ENCODE assay signal across 8 cellular contexts in the genomic region with DNA sequence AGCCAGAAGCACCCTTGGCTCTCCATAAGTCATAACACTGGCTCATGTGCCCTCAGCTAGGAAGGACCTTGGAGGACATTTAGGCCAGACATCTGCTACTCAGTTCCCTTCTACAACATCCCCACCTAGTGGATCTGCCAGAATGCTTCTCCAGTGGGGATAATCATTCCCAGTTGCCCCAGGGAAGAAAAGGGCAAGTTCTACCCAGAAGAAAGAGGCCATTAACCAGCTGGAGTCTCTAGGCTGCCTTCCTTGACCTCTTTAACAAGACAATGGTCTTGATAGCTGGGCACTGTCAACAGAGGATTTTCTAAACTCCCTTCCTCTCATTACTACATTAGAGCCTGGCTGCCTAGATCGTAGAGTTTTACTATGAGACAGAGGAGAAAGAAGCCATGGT. TPM values are rescaled to one million over a fixed set of nuclear protein-coding genes. Genes with fewer than 3 reads are reported as not detected.
DNase-seq lines count a peak whose midpoint lies in the region; ATAC-seq, FAIRE-seq and TF ChIP-seq lines count a peak whose summit lies in the region.

No MANE protein-coding gene starts in this region.

- H2BK15ac ChIP-seq in H1 (ENCODE audit: low read length) (no peak overlapping the region), mesendoderm (replicated peaks; ENCODE audit: low read depth) (no peak overlapping the region)

- 60% methylated on average over 1 of the region's 1 CpG; no CpG with 5 or more reads in 1 of the 2 experiments for WGBS in H1 (ENCODE audit: extremely low coverage in 1 of 2, insufficient coverage in 1 of 2, insufficient read length in 1 of 2, insufficient replicate concordance in 2 of 2, low coverage in 1 of 2, low lambda C conversion rate in 2 of 2, missing lambda C conversion rate in 1 of 2), 2 experiments
- no CpG with 5 or more reads among the region's 1 CpG for WGBS in mesendoderm (ENCODE audit: extremely low coverage, insufficient coverage, low lambda C conversion rate)

- H3K79me1 ChIP-seq in H1 (ENCODE audit: low read depth, low read length) (no peaks in the 10 kb centered on the region), mesendoderm (ENCODE audit: low read length) (no peaks in the 10 kb centered on the region)

- FAIRE-seq in H1 (lab: Jason Lieb, UNC), result peak; percentile 89

- H3K4me2 ChIP-seq in H1 (ENCODE audit: insufficient read depth in 1 of 2, low read depth in 2 of 2, low read length in 2 of 2), result peak overlapping the region; percentile 9 to 53; a peak in 3 of 4 replicates
- no peak overlapping the region for H3K4me2 ChIP-seq in mesendoderm (ENCODE audit: low read length)

- no peak overlapping the region for H2BK20ac ChIP-seq in H1 (ENCODE audit: low read length)

- H4K20me1 ChIP-seq in H1 (replicated peaks in 1 of 2; ENCODE audit: control insufficient read depth in 1 of 2, insufficient read depth in 2 of 2, low read length in 2 of 2), result no peaks in the 10 kb centered on the region

- H3K18ac ChIP-seq in H1 (ENCODE audit: extremely low read depth, low read length), result no peak overlapping the region
- H3K18ac ChIP-seq in mesendoderm (ENCODE audit: low read length), result no peak overlapping the region

- 0 out of 2 replicates have a peak overlapping the region, but pooled peaks have one; percentile 3 for H2AFZ ChIP-seq in H1 (ENCODE audit: low read length)

- no peaks in the 10 kb centered on the region for H3K79me2 ChIP-seq in H1 (ENCODE audit: control insufficient read depth in 1 of 2, insufficient read depth in 2 of 2, low read length in 2 of 2)
- no peaks in the 10 kb centered on the region for H3K79me2 ChIP-seq in mesendoderm (ENCODE audit: control insufficient read depth, insufficient read depth, low read length)

- H3K23me2 ChIP-seq in H1 (ENCODE audit: low read depth, low read length), result no peaks in the 10 kb centered on the region

- H3K56ac ChIP-seq in H1 (replicated peaks; ENCODE audit: insufficient read length, low read depth, low read length), result no peak overlapping the region
- no peak overlapping the region for H3K56ac ChIP-seq in mesendoderm (ENCODE audit: low read length)

- H3K36me3 ChIP-seq in H1 (ENCODE audit: control insufficient read depth in 2 of 4, insufficient read depth in 4 of 4, low read length in 3 of 4) (no peaks in the 10 kb centered on the region), mesendoderm (ENCODE audit: control insufficient read depth, insufficient read depth, low read length) (no peaks in the 10 kb centered on the region)

- no peak for TF ChIP-seq POLR2A in H1 (IDR thresholded peaks at IDR 0.05; ENCODE audit: control extremely low read depth in 1 of 2, low read depth in 2 of 2, low read length in 2 of 2)

- TF ChIP-seq RAD21 in H1 (IDR thresholded peaks at IDR 0.05 in 1 of 2, conservative IDR thresholded peaks at IDR 0.05 in 1 of 2; ENCODE audit: low read depth in 2 of 2, low read length in 2 of 2), result peak; percentile 94 to 97

- TF ChIP-seq EP300 in H1 (IDR thresholded peaks at IDR 0.05; ENCODE audit: borderline replicate concordance in 1 of 2, low read depth in 2 of 2, low read length in 2 of 2), result no peak

- no peak overlapping the region for H3K14ac ChIP-seq in H1 (ENCODE audit: insufficient read length)

- peaks cover 0 to 11% (median 2%) of the 10 kb centered on the region in 4 experiments; a peak in 6 of 7 replicates for H3K4me1 ChIP-seq in H1 (replicated peaks in 1 of 4; ENCODE audit: control insufficient read depth in 3 of 4, insufficient read depth in 4 of 4, low read length in 3 of 4)
- H3K4me1 ChIP-seq in mesendoderm (ENCODE audit: control insufficient read depth, low read depth, low read length), result no peaks in the 10 kb centered on the region

- POLR2A ChIA-PET in H1 (lab: Charles Lee; ENCODE audit: partially characterized antibody), result interaction anchor here (0.5 kb wide), 1 partner anchor 403 kb away, joined by 5 read pairs; no protein-coding TSS in a partner anchor

- in situ Hi-C loops in G401 (cut with HindIII; ENCODE audit: low sequenced_read_pairs), result no loop called here

- no peak overlapping the region for H4K91ac ChIP-seq in H1 (replicated peaks; ENCODE audit: insufficient read length, low read length)

- H2AK5ac ChIP-seq in H1 (ENCODE audit: low read depth, low read length) (no peak overlapping the region), mesendoderm (ENCODE audit: low read length) (no peak overlapping the region)

- no peaks in the 10 kb centered on the region; a peak in 1 of 4 replicates for H3K9me3 ChIP-seq in H1 (ENCODE audit: insufficient read depth in 2 of 2, low read depth in 1 of 2, low read length in 1 of 2)

- H3K27me3 ChIP-seq in H1 (replicated peaks in 1 of 4; ENCODE audit: control insufficient read depth in 3 of 4, extremely low read depth in 1 of 4, insufficient read depth in 3 of 4, low read length in 3 of 4) (no peaks in the 10 kb centered on the region), mesendoderm (ENCODE audit: insufficient read depth, low read length, poor library complexity) (no peaks in the 10 kb centered on the region)

- H2BK5ac ChIP-seq in H1 (ENCODE audit: low read depth, low read length) (no peak overlapping the region), mesendoderm (ENCODE audit: low read length) (no peak overlapping the region)

- H2BK12ac ChIP-seq in H1 (ENCODE audit: low read depth, low read length), result no peak overlapping the region

- DNase-seq in G401 (ENCODE audit: low spot score) (peak; percentile 9), NCI-H146 treated with DMSO at 0.1 percent for 48 hours (lab: John Stamatoyannopoulos, UW; ENCODE audit: unreplicated experiment) (peak; percentile 3), H1 (ENCODE audit: low read depth in 1 of 2, low spot score in 2 of 2) (peak; percentile 65 to 67), mesendoderm (peak; percentile 92), NCI-H446 treated with DMSO at 0.1 percent for 48 hours (lab: John Stamatoyannopoulos, UW) (no peak)
- DNase-seq in activated CD4-positive, CD25-positive, alpha-beta regulatory T cell (lab: John Stamatoyannopoulos, UW), result no peak

- H4K8ac ChIP-seq in H1 (ENCODE audit: extremely low read depth, insufficient read depth, low read length), result no peak overlapping the region; the same call in 1 of the 2 replicates
- H4K8ac ChIP-seq in mesendoderm (ENCODE audit: low read depth, low read length), result no peak overlapping the region

- peak overlapping the region in 1 of 4 experiments; percentile 23; a peak in 1 of 8 replicates for H3K4me3 ChIP-seq in H1 (ENCODE audit: extremely low read depth in 1 of 4, insufficient read depth in 2 of 4, low read depth in 3 of 4, low read length in 4 of 4)
- H3K4me3 ChIP-seq in mesendoderm (ENCODE audit: low read length), result no peak overlapping the region

- no peak for ATAC-seq in HG02938 (IDR thresholded peaks at IDR 0.05; ENCODE audit: unreplicated experiment)
- ATAC-seq in HG03378 (IDR thresholded peaks at IDR 0.05; ENCODE audit: unreplicated experiment), result no peak

- CTCF ChIA-PET in H1 (lab: Charles Lee; ENCODE audit: partially characterized antibody), result interaction anchor here (0.6 to 4.2 kb wide), 14 partner anchors 9 to 498 kb away, joined by 3 to 20 read pairs (median 3); no protein-coding TSS in a partner anchor

- H3K27ac ChIP-seq in H1 (ENCODE audit: low read depth, low read length) (no peak overlapping the region), mesendoderm (ENCODE audit: low read depth, low read length) (no peak overlapping the region)

- H3K23ac ChIP-seq in H1 (ENCODE audit: insufficient read length) (no peak overlapping the region), mesendoderm (ENCODE audit: low read length) (no peak overlapping the region)

- H3K4ac ChIP-seq in H1 (replicated peaks; ENCODE audit: insufficient read length, low read depth, low read length) (no peak overlapping the region), mesendoderm (ENCODE audit: low read depth, low read length) (no peak overlapping the region)

- H3K9ac ChIP-seq in H1 (replicated peaks in 1 of 4; ENCODE audit: extremely low read depth in 1 of 4, low read depth in 3 of 4, low read length in 3 of 4), result no peak overlapping the region; a peak in 1 of 7 replicates
- no peak overlapping the region for H3K9ac ChIP-seq in mesendoderm (ENCODE audit: low read length)

- H2BK120ac ChIP-seq in H1 (replicated peaks; ENCODE audit: low read depth, low read length) (no peak overlapping the region), mesendoderm (ENCODE audit: low read depth, low read length) (no peak overlapping the region)

- H4K5ac ChIP-seq in H1 (ENCODE audit: insufficient read length, low read depth, low read length) (no peak overlapping the region), mesendoderm (ENCODE audit: low read length) (no peak overlapping the region)

- TF ChIP-seq CTCF in H1 (IDR thresholded peaks at IDR 0.05; ENCODE audit: control extremely low read depth in 1 of 3, insufficient read depth in 1 of 3, low read depth in 1 of 3, low read length in 3 of 3), result peak; percentile 46 to 88 (median 80)

TF ChIP-seq in H1, 55 proteins besides CTCF, POLR2A, EP300 and RAD21 (continues in another document):
- 0 out of 4 replicates have a peak, but pooled peaks have one; percentile 65 to 84 for TF ChIP-seq SIN3A (conservative IDR thresholded peaks at IDR 0.05 in 1 of 2, IDR thresholded peaks at IDR 0.05 in 1 of 2; ENCODE audit: low read depth in 1 of 2, low read length in 2 of 2)
- TF ChIP-seq BCL11A (IDR thresholded peaks at IDR 0.05; ENCODE audit: low read depth in 2 of 2, low read length in 2 of 2), result no peak
- no peak for TF ChIP-seq KDM1A (IDR thresholded peaks at IDR 0.05; ENCODE audit: borderline replicate concordance, low read length)
- TF ChIP-seq RBBP5 (IDR thresholded peaks at IDR 0.05; ENCODE audit: borderline replicate concordance, low read depth, low read length), result no peak
- TF ChIP-seq CREB1 (IDR thresholded peaks at IDR 0.05), result no peak
- peak; percentile 88 for TF ChIP-seq YY1 (IDR thresholded peaks at IDR 0.05; ENCODE audit: low read depth, low read length)
- TF ChIP-seq BRCA1 (IDR thresholded peaks at IDR 0.05; ENCODE audit: low read depth, low read length), result peak; percentile 37; the same call in 1 of the 2 replicates
- TF ChIP-seq CBX5 (IDR thresholded peaks at IDR 0.05; ENCODE audit: low read depth, low read length), result no peak
- TF ChIP-seq HDAC6 (IDR thresholded peaks at IDR 0.05; ENCODE audit: low read depth, low read length), result no peak
- TF ChIP-seq TCF12 (IDR thresholded peaks at IDR 0.05; ENCODE audit: low read depth, low read length), result peak; percentile 75; the same call in 1 of the 2 replicates

RNA-seq across cellular contexts. Expression of gene LGI2, which starts 42.0 kb away (rescaled TPM):
- total RNA-seq in G401 (2014; rRNA removed; shearing (Covaris generic)), result not detected in 2 replicates
- 4.0 and 4.8 TPM in 2 replicates for total RNA-seq in H1 (2021; fragmentation: NEBNext Ultra II Directional; extraction: Animal tissue kit (Norgen Biotek cat#: 25700))
- polyA plus RNA-seq in H1 (2011; rRNA removed), result 1.4 and 2.3 TPM in 2 replicates
- polyA plus RNA-seq in H1 (2011; cell fraction: cytosol; rRNA removed), result 2.5 TPM
- 1.4 TPM for polyA plus RNA-seq in H1 (2011; cell fraction: nucleus; rRNA removed)
- 1.7 to 3.3 TPM (median 2.3 TPM) in 4 replicates for polyA plus RNA-seq in H1 (2012, experiment 1 of 2)
- 0.50 TPM for polyA plus RNA-seq in H1 (2012, experiment 2 of 2)
- 2.0 TPM for polyA plus RNA-seq in H1 (2013, experiment 1 of 2)
- polyA plus RNA-seq in H1 (2013, experiment 2 of 2), result 2.2 TPM
- 2.7 and 4.1 TPM in 2 replicates for polyA minus RNA-seq in H1 (2011; rRNA and poly(A)+ RNA removed)
- 1.2 TPM for polyA minus RNA-seq in H1 (2011; cell fraction: cytosol; rRNA and poly(A)+ RNA removed)
- polyA minus RNA-seq in H1 (2011; cell fraction: nucleus; rRNA and poly(A)+ RNA removed), result 3.0 TPM
- polyA plus RNA-seq in mesendoderm (2013, experiment 1 of 2), result 1.8 TPM
- polyA plus RNA-seq in mesendoderm (2013, experiment 2 of 2), result 1.8 TPM

Comparison
In these comparisons a context has a peak if more than half of its experiments do, and no peak if none do; other contexts are left out.
1. DNase-seq: peak in G401 (single experiment), NCI-H146 treated with DMSO at 0.1 percent for 48 hours (single experiment), H1 (2 of 2) and mesendoderm (single experiment); none in activated CD4-positive, CD25-positive, alpha-beta regulatory T cell (0 of 4) and NCI-H446 treated with DMSO at 0.1 percent for 48 hours (single experiment).